In genomic region chr11:57306941-57307598, GRCh38 we compare ENCODE assay signal across 17 cellular contexts. TPM values are rescaled to one million over a fixed set of nuclear protein-coding genes. Genes with fewer than 3 reads are reported as not detected.
DNase-seq lines count a peak whose midpoint lies in the region; ATAC-seq, FAIRE-seq and TF ChIP-seq lines count a peak whose summit lies in the region.
"Had no signal": no experiment of that assay in that cellular context is flagged by ENCODE, and none has a peak within 500 bp of the region (broad histone marks: within the 10 kb centered on the region; RNA-seq: fewer than 3 reads in every experiment).

No MANE protein-coding gene starts in this region.

- H3K9ac ChIP-seq in endothelial cell of umbilical vein (replicated peaks; ENCODE audit: extremely low read depth, insufficient read depth, low read length) (no peak overlapping the region), neuronal stem cell (ENCODE audit: low read depth, low read length, poor library complexity) (no peak overlapping the region)

- no peak overlapping the region for H3K4ac ChIP-seq in neuronal stem cell (ENCODE audit: low read length)

- no peak overlapping the region for H2BK120ac ChIP-seq in neuronal stem cell (ENCODE audit: low read depth, low read length)

- H2AFZ ChIP-seq in endothelial cell of umbilical vein (ENCODE audit: low read depth, low read length) (no peak overlapping the region), neuronal stem cell (ENCODE audit: low read length) (no peak overlapping the region)

- H3K36me3 Mint-ChIP-seq in activated CD4-positive, alpha-beta memory T cell treated with anti-CD3 and anti-CD28 coated beads for 36 hours = peaks cover 12% of the 10 kb centered on the region

- H3K9me3 ChIP-seq in left ventricle myocardium inferior (replicated peaks) (no peaks in the 10 kb centered on the region), endothelial cell of umbilical vein (replicated peaks; ENCODE audit: control insufficient read depth, insufficient read depth, low read length) (no peaks in the 10 kb centered on the region), neuronal stem cell (replicated peaks in 1 of 2; ENCODE audit: control insufficient read depth in 2 of 2, insufficient read depth in 1 of 2, low read depth in 1 of 2, low read length in 2 of 2) (no peaks in the 10 kb centered on the region), gastroesophageal sphincter (no peaks in the 10 kb centered on the region)
- H3K9me3 ChIP-seq: A549 had no signal

- H3K4me1 Mint-ChIP-seq in activated CD4-positive, alpha-beta memory T cell treated with anti-CD3 and anti-CD28 coated beads for 36 hours (ENCODE audit: low read depth) = peaks cover 8% of the 10 kb centered on the region

- H2BK12ac ChIP-seq in neuronal stem cell (ENCODE audit: low read length) = no peak overlapping the region

- no peaks in the 10 kb centered on the region for H3K27me3 Mint-ChIP-seq in activated CD4-positive, alpha-beta memory T cell treated with anti-CD3 and anti-CD28 coated beads for 36 hours

- H3K27ac ChIP-seq in left ventricle myocardium inferior (replicated peaks) = peak overlapping the region; percentile 36
- H3K27ac ChIP-seq in endothelial cell of umbilical vein (ENCODE audit: insufficient read depth, low read depth, low read length) = no peak overlapping the region
- no peak overlapping the region for H3K27ac ChIP-seq in neuronal stem cell (replicated peaks; ENCODE audit: low read length)
- peak overlapping the region in 2 of 4 donors; percentile 4 to 24 for H3K27ac ChIP-seq in gastroesophageal sphincter
- H3K27ac ChIP-seq: A549 had no signal

- H3K4me3 ChIP-seq in left ventricle myocardium inferior = peak overlapping the region; percentile 33
- no peak overlapping the region for H3K4me3 ChIP-seq in endothelial cell of umbilical vein (replicated peaks in 1 of 3; ENCODE audit: insufficient read depth in 1 of 3, low read depth in 1 of 3, low read length in 3 of 3)
- H3K4me3 ChIP-seq in neuronal stem cell (ENCODE audit: low read length in 2 of 2) = no peak overlapping the region
- H3K4me3 ChIP-seq in gastroesophageal sphincter = peak overlapping the region in 1 of 2 donors; percentile 2
- H3K4me3 ChIP-seq: A549 had no signal

- ATAC-seq in Right ventricle myocardium inferior = no peak
- no peak for ATAC-seq in GM18502 (IDR thresholded peaks at IDR 0.05; ENCODE audit: poor library complexity, unreplicated experiment)
- no peak for ATAC-seq in HG02852 (IDR thresholded peaks at IDR 0.05; ENCODE audit: unreplicated experiment)
- no peak for ATAC-seq in gastroesophageal sphincter
- ATAC-seq: A549; activated CD8-positive, alpha-beta T cell treated with anti-CD3 and anti-CD28 coated beads, Interleukin-2, amount 10 ng/mL, durations not matched to agents 7 days and 5 days had no signal

- H3K4me2 ChIP-seq in endothelial cell of umbilical vein (ENCODE audit: insufficient read depth, low read length) = peak overlapping the region; percentile 9
- H3K4me2 ChIP-seq in neuronal stem cell (ENCODE audit: insufficient read depth, low read length, poor library complexity, severe bottlenecking) = no peak overlapping the region

- H4K91ac ChIP-seq in neuronal stem cell (ENCODE audit: low read depth, low read length, poor library complexity) = no peak overlapping the region

- peak overlapping the region; percentile 32 for H2BK5ac ChIP-seq in neuronal stem cell (ENCODE audit: low read length)

- peaks cover 42% of the 10 kb centered on the region for H3K36me3 ChIP-seq in left ventricle myocardium inferior
- peaks cover 11 to 25% of the 10 kb centered on the region in 2 experiments for H3K36me3 ChIP-seq in endothelial cell of umbilical vein (ENCODE audit: control insufficient read depth in 2 of 2, extremely low read depth in 1 of 2, insufficient read depth in 2 of 2, low read length in 2 of 2)
- peaks cover 44 to 92% of the 10 kb centered on the region in 2 donors for H3K36me3 ChIP-seq in neuronal stem cell (replicated peaks in 1 of 2; ENCODE audit: control insufficient read depth in 2 of 2, insufficient read depth in 2 of 2, low read length in 2 of 2)
- H3K36me3 ChIP-seq in gastroesophageal sphincter = peaks cover 0 to 58% of the 10 kb centered on the region in 2 donors

- no peak overlapping the region for H2BK15ac ChIP-seq in neuronal stem cell (ENCODE audit: low read length)

- no TSS peak for BruUV-seq in endothelial cell of umbilical vein (replicated peaks; lab: Mats Ljungman, UMichigan)

- peaks cover 88% of the 10 kb centered on the region for H3K4me1 ChIP-seq in left ventricle myocardium inferior
- peaks cover 18% of the 10 kb centered on the region for H3K4me1 ChIP-seq in endothelial cell of umbilical vein (ENCODE audit: control insufficient read depth, extremely low read depth, insufficient read depth, low read length)
- peaks cover 0 to 12% of the 10 kb centered on the region in 2 donors for H3K4me1 ChIP-seq in neuronal stem cell (ENCODE audit: control insufficient read depth in 2 of 2, insufficient read depth in 1 of 2, low read depth in 1 of 2, low read length in 2 of 2)
- peaks cover 5 to 89% (median 57%) of the 10 kb centered on the region in 3 donors for H3K4me1 ChIP-seq in gastroesophageal sphincter

- TF ChIP-seq POLR2A in endothelial cell of umbilical vein (IDR thresholded peaks at IDR 0.05; ENCODE audit: low read depth, low read length) (no peak), gastroesophageal sphincter (IDR thresholded peaks at IDR 0.05) (no peak)

- CTCF ChIA-PET in endothelial cell of umbilical vein (lab: Charles Lee) = interaction anchor here (0.7 to 1.2 kb wide), 5 partner anchors 11 to 24 kb away, joined by 3 to 4 read pairs (median 3); no protein-coding TSS in a partner anchor
- CTCF ChIA-PET in activated CD4-positive, alpha-beta memory T cell treated with anti-CD3 and anti-CD28 coated beads for 36 hours (lab: Charles Lee) = no interaction called here

- H2AK5ac ChIP-seq in neuronal stem cell (ENCODE audit: low read depth, low read length) = no peak overlapping the region

- intact Hi-C loops in left ventricle myocardium inferior (cut with micrococcal nuclease) (no loop called here), Right ventricle myocardium inferior (cut with DNase I) (no loop called here), endothelial cell of umbilical vein (cut with micrococcal nuclease) (no loop called here)
- intact Hi-C loops in activated CD4-positive, alpha-beta memory T cell treated with anti-CD3 and anti-CD28 coated beads for 36 hours (cut with micrococcal nuclease) = no loop called here

- no peak overlapping the region for H3K14ac ChIP-seq in neuronal stem cell (ENCODE audit: low read length)

- DNase-seq in left ventricle myocardium inferior = no peak
- no peak for DNase-seq in Right ventricle myocardium inferior (ENCODE audit: missing footprints)
- DNase-seq in endothelial cell of umbilical vein (ENCODE audit: low read depth, low spot score) = no peak
- DNase-seq in neuronal stem cell (ENCODE audit: low spot score) = no peak
- DNase-seq in activated CD4-positive, alpha-beta memory T cell treated with anti-CD3 and anti-CD28 coated beads for 36 hours = no peak
- DNase-seq: activated CD8-positive, alpha-beta T cell treated with anti-CD3 and anti-CD28 coated beads, Interleukin-2, amount 10 ng/mL, durations not matched to agents 7 days and 5 days; Karpas-422; NCI-H2029; NCI-H774; Right ventricle myocardium superior had no signal

- no peak overlapping the region for H3K23ac ChIP-seq in neuronal stem cell (ENCODE audit: low read depth, low read length, poor library complexity)

- no peaks in the 10 kb centered on the region for H3K9me3 Mint-ChIP-seq in activated CD4-positive, alpha-beta memory T cell treated with anti-CD3 and anti-CD28 coated beads for 36 hours
- H3K9me3 Mint-ChIP-seq: activated T-helper 2 cell treated with anti-CD3 and anti-CD28 coated beads, Interferon-gamma antibody, Interleukin-2, Interleukin-4, amounts not matched to agents 10 μg/mL and 5 μg/mL and 100 μg/mL, durations not matched to agents 14 hours and 24 hours and 36 hours had no signal

- no peaks in the 10 kb centered on the region for H3K27me3 ChIP-seq in left ventricle myocardium inferior (ENCODE audit: low read depth)
- H3K27me3 ChIP-seq in endothelial cell of umbilical vein (ENCODE audit: control insufficient read depth in 2 of 2, insufficient read depth in 2 of 2, low read length in 2 of 2) = no peaks in the 10 kb centered on the region
- H3K27me3 ChIP-seq in neuronal stem cell (ENCODE audit: control insufficient read depth in 3 of 3, insufficient read depth in 3 of 3, low read depth in 1 of 3, low read length in 3 of 3) = no peaks in the 10 kb centered on the region
- no peaks in the 10 kb centered on the region for H3K27me3 ChIP-seq in gastroesophageal sphincter

- H3K79me2 ChIP-seq in endothelial cell of umbilical vein (ENCODE audit: control insufficient read depth, insufficient read depth, low read length) = peaks cover 55% of the 10 kb centered on the region

- H3K4me3 Mint-ChIP-seq in activated CD4-positive, alpha-beta memory T cell treated with anti-CD3 and anti-CD28 coated beads for 36 hours = no peak overlapping the region
- H3K4me3 Mint-ChIP-seq: activated CD8-positive, alpha-beta T cell treated with anti-CD3 and anti-CD28 coated beads, Interleukin-2, amount 10 ng/mL, durations not matched to agents 7 days and 5 days had no signal

- H4K20me1 ChIP-seq in endothelial cell of umbilical vein (replicated peaks; ENCODE audit: control insufficient read depth, extremely low read depth, insufficient read depth, low read length) = no peaks in the 10 kb centered on the region

- no peak overlapping the region for H3K18ac ChIP-seq in neuronal stem cell (ENCODE audit: low read length)

- POLR2A ChIA-PET in endothelial cell of umbilical vein (lab: Charles Lee) = no interaction called here
- POLR2A ChIA-PET in activated CD4-positive, alpha-beta memory T cell treated with anti-CD3 and anti-CD28 coated beads for 36 hours (lab: Charles Lee) = no interaction called here

- no CpG with 5 or more reads among the region's 9 CpGs for WGBS in neuronal stem cell (ENCODE audit: extremely low coverage in 2 of 2, insufficient read length in 2 of 2, insufficient replicate concordance in 1 of 2), 2 donors
- 64 to 81% methylated on average over 9 of the region's 9 CpGs for WGBS in gastroesophageal sphincter (ENCODE audit: low coverage in 1 of 2), 2 donors

- no peaks in the 10 kb centered on the region for H3K9me1 ChIP-seq in endothelial cell of umbilical vein (replicated peaks; ENCODE audit: control insufficient read depth, extremely low read depth, insufficient read depth, low read length)

- dilution Hi-C loops in endothelial cell of umbilical vein (cut with MboI; ENCODE audit: extremely low pct_ligation_motif_present, low sequenced_read_pairs) = no loop called here

- FAIRE-seq in endothelial cell of umbilical vein (lab: Jason Lieb, UNC) = no peak
- FAIRE-seq: A549, frontal cortex had no signal

- peaks cover 15% of the 10 kb centered on the region for H3K79me1 ChIP-seq in neuronal stem cell (ENCODE audit: low read depth, low read length)

- no peak for TF ChIP-seq EP300 in gastroesophageal sphincter (IDR thresholded peaks at IDR 0.05)

- H4K8ac ChIP-seq in neuronal stem cell (ENCODE audit: low read depth, low read length) = no peak overlapping the region

- TF ChIP-seq CTCF in left ventricle myocardium inferior (IDR thresholded peaks at IDR 0.05; ENCODE audit: borderline replicate concordance) (no peak), endothelial cell of umbilical vein (IDR thresholded peaks at IDR 0.05; ENCODE audit: extremely low read depth in 1 of 2, insufficient read depth in 1 of 2, low read depth in 1 of 2, low read length in 2 of 2) (no peak), gastroesophageal sphincter (IDR thresholded peaks at IDR 0.05) (no peak)

- no peak overlapping the region for H3K27ac Mint-ChIP-seq in activated CD4-positive, alpha-beta memory T cell treated with anti-CD3 and anti-CD28 coated beads for 36 hours
- H3K27ac Mint-ChIP-seq: activated CD8-positive, alpha-beta T cell treated with anti-CD3 and anti-CD28 coated beads, Interleukin-2, amount 10 ng/mL, durations not matched to agents 7 days and 5 days; activated T-helper 2 cell treated with anti-CD3 and anti-CD28 coated beads, Interferon-gamma antibody, Interleukin-2, Interleukin-4, amounts not matched to agents 10 μg/mL and 5 μg/mL and 100 μg/mL, durations not matched to agents 14 hours and 24 hours and 36 hours had no signal

RNA-seq across cellular contexts. Expression of gene TNKS1BP1, which starts 17.7 kb away (rescaled TPM):
- 32.6 TPM for total RNA-seq in left ventricle myocardium inferior
- 51.2 TPM for total RNA-seq in Right ventricle myocardium inferior
- 93.6 and 111 TPM in 2 replicates for total RNA-seq in endothelial cell of umbilical vein
- 48.9 and 54.6 TPM in 2 replicates for polyA plus RNA-seq in endothelial cell of umbilical vein
- polyA plus RNA-seq in endothelial cell of umbilical vein (2011; cell fraction: cytosol; rRNA removed) = 41.5 and 43.0 TPM in 2 replicates
- 114 and 135 TPM in 2 replicates for polyA plus RNA-seq in endothelial cell of umbilical vein (2011; cell fraction: nucleus; rRNA removed)
- polyA plus RNA-seq in endothelial cell of umbilical vein (2012) = 85.2 and 116 TPM in 2 replicates
- 77.6 and 97.5 TPM in 2 replicates for polyA minus RNA-seq in endothelial cell of umbilical vein
- polyA minus RNA-seq in endothelial cell of umbilical vein (2011; cell fraction: cytosol; rRNA and poly(A)+ RNA removed) = 11.9 TPM
- 36.8 and 38.3 TPM in 2 replicates for polyA minus RNA-seq in endothelial cell of umbilical vein (2011; cell fraction: nucleus; rRNA and poly(A)+ RNA removed)
- polyA plus RNA-seq in neuronal stem cell (2013, experiment 1 of 2) = 77.7 TPM
- 73.2 TPM for polyA plus RNA-seq in neuronal stem cell (2013, experiment 2 of 2)
- total RNA-seq in activated CD4-positive, alpha-beta memory T cell treated with anti-CD3 and anti-CD28 coated beads for 36 hours = 10 to 100 TPM; 14.0 to 15.1 TPM
- 100 to 1,000 TPM in 2 of 4 donors, 10 to 100 TPM in 2; 95.6 to 130 (median 108) TPM for total RNA-seq in gastroesophageal sphincter

RNA-seq across cellular contexts. Expression of gene SSRP1, which starts 28.6 kb away (rescaled TPM):
- total RNA-seq in left ventricle myocardium inferior (34.6 TPM), Right ventricle myocardium inferior (33.8 TPM), endothelial cell of umbilical vein (140 and 146 TPM in 2 replicates), gastroesophageal sphincter (100 to 1,000 TPM in 1 of 4 donors, 10 to 100 TPM in 3; 66.0 to 101 (median 79.8) TPM)
- polyA plus RNA-seq in endothelial cell of umbilical vein = 123 and 130 TPM in 2 replicates
- polyA plus RNA-seq in endothelial cell of umbilical vein (2011; cell fraction: cytosol; rRNA removed) = 150 and 190 TPM in 2 replicates
- 106 and 107 TPM in 2 replicates for polyA plus RNA-seq in endothelial cell of umbilical vein (2011; cell fraction: nucleus; rRNA removed)
- 106 and 145 TPM in 2 replicates for polyA plus RNA-seq in endothelial cell of umbilical vein (2012)
- 121 and 142 TPM in 2 replicates for polyA minus RNA-seq in endothelial cell of umbilical vein
- polyA minus RNA-seq in endothelial cell of umbilical vein (2011; cell fraction: cytosol; rRNA and poly(A)+ RNA removed) = 156 TPM
- 22.6 and 36.0 TPM in 2 replicates for polyA minus RNA-seq in endothelial cell of umbilical vein (2011; cell fraction: nucleus; rRNA and poly(A)+ RNA removed)
- 208 TPM for polyA plus RNA-seq in neuronal stem cell (2013, experiment 1 of 2)
- polyA plus RNA-seq in neuronal stem cell (2013, experiment 2 of 2) = 198 TPM
- 100 to 1,000 TPM; 256 to 262 TPM for total RNA-seq in activated CD4-positive, alpha-beta memory T cell treated with anti-CD3 and anti-CD28 coated beads for 36 hours

RNA-seq across cellular contexts. Expression of gene P2RX3, which starts 31.1 kb away (rescaled TPM):
- total RNA-seq in left ventricle myocardium inferior (1.4 TPM), Right ventricle myocardium inferior (3.2 TPM), endothelial cell of umbilical vein (not detected in 2 replicates), gastroesophageal sphincter (under 1 TPM in 1 of 4 donors, not detected in 3; 0.69 TPM)
- not detected in 2 replicates for polyA plus RNA-seq in endothelial cell of umbilical vein
- polyA plus RNA-seq in endothelial cell of umbilical vein (2011; cell fraction: cytosol; rRNA removed) = not detected in 2 replicates
- not detected in 2 replicates for polyA plus RNA-seq in endothelial cell of umbilical vein (2011; cell fraction: nucleus; rRNA removed)
- not detected in 2 replicates for polyA plus RNA-seq in endothelial cell of umbilical vein (2012)
- polyA minus RNA-seq in endothelial cell of umbilical vein = not detected in 2 replicates
- not detected for polyA minus RNA-seq in endothelial cell of umbilical vein (2011; cell fraction: cytosol; rRNA and poly(A)+ RNA removed)
- not detected in 2 replicates for polyA minus RNA-seq in endothelial cell of umbilical vein (2011; cell fraction: nucleus; rRNA and poly(A)+ RNA removed)
- polyA plus RNA-seq in neuronal stem cell (2013, experiment 1 of 2) = 2.9 TPM
- 2.7 TPM for polyA plus RNA-seq in neuronal stem cell (2013, experiment 2 of 2)
- total RNA-seq in activated CD4-positive, alpha-beta memory T cell treated with anti-CD3 and anti-CD28 coated beads for 36 hours = not detected
- total RNA-seq: activated CD8-positive, alpha-beta T cell treated with anti-CD3 and anti-CD28 coated beads, Interleukin-2, amount 10 ng/mL, durations not matched to agents 7 days and 5 days; activated T-helper 2 cell treated with anti-CD3 and anti-CD28 coated beads, Interferon-gamma antibody, Interleukin-2, Interleukin-4, amounts not matched to agents 10 μg/mL and 5 μg/mL and 100 μg/mL, durations not matched to agents 14 hours and 24 hours and 36 hours; frontal cortex; H4 had no signal
